ENCODE assay signal across 20 cellular contexts in genomic region chr14:77791225-77791600, GRCh38. TPM values are rescaled to one million over a fixed set of nuclear protein-coding genes. Genes with fewer than 3 reads are reported as not detected.
DNase-seq lines count a peak whose midpoint lies in the region; ATAC-seq and TF ChIP-seq lines count a peak whose summit lies in the region.
"Had no signal": no experiment of that assay in that cellular context is flagged by ENCODE, and none has a peak within 500 bp of the region (broad histone marks: within the 10 kb centered on the region; RNA-seq: fewer than 3 reads in every experiment).

No MANE protein-coding gene starts in this region.

- no peaks in the 10 kb centered on the region for H3K36me3 ChIP-seq in breast epithelium
- H3K36me3 ChIP-seq in lung (ENCODE audit: control insufficient read depth in 2 of 2, insufficient read depth in 2 of 2, low read length in 2 of 2): no peaks in the 10 kb centered on the region

- intact Hi-C loops in MCF 10A (cut with micrococcal nuclease) (loop anchor here (10.0 kb wide), 1 partner anchor 126 kb away; no protein-coding TSS in a partner anchor), breast epithelium (cut with DNase I; ENCODE audit: low total_unique reads) (no loop called here)

- H3K36me3 Mint-ChIP-seq in MCF 10A (ENCODE audit: insufficient read depth, unreplicated experiment) (no peaks in the 10 kb centered on the region), nephron progenitor cell (ENCODE audit: low read depth) (no peaks in the 10 kb centered on the region)
- H3K36me3 Mint-ChIP-seq: CD8-positive, alpha-beta memory T cell had no signal

- no peak overlapping the region for H3K4me3 ChIP-seq in breast epithelium
- no peak overlapping the region for H3K4me3 ChIP-seq in lung
- H3K4me3 ChIP-seq: SK-N-MC had no signal

- DNase-seq in MCF 10A (ENCODE audit: unreplicated experiment): peak; percentile 54
- DNase-seq in breast epithelium (ENCODE audit: low spot score in 2 of 2): no peak
- DNase-seq in SW480 (ENCODE audit: low spot score): peak; percentile 27
- peak; percentile 31 for DNase-seq in lung (ENCODE audit: low spot score)
- DNase-seq in nephron progenitor cell: no peak
- DNase-seq in T-helper 9 cell: no peak
- DNase-seq: CD8-positive, alpha-beta memory T cell; DMS79; H7; HFFc6; NCI-H2081 treated with DMSO at 0.1 percent for 48 hours; SHP77 treated with DMSO at 0.1 percent for 48 hours; SW 1271 had no signal

- H3K4me1 ChIP-seq in breast epithelium (no peaks in the 10 kb centered on the region), lung (ENCODE audit: control insufficient read depth in 2 of 2, insufficient read depth in 2 of 2, low read length in 2 of 2) (no peaks in the 10 kb centered on the region)

- CTCF ChIA-PET in MCF 10A (lab: Yijun Ruan, JAX): interaction anchor here (1.5 to 1.7 kb wide), 2 partner anchors 8 to 10 kb away, joined by 3 to 6 read pairs; partner anchors contain the start of gene ADCK1

- no peak overlapping the region for H3K27ac Mint-ChIP-seq in MCF 10A (ENCODE audit: low read depth, unreplicated experiment)
- no peak overlapping the region for H3K27ac Mint-ChIP-seq in nephron progenitor cell
- H3K27ac Mint-ChIP-seq: HFFc6 had no signal

- TF ChIP-seq CTCF in MCF 10A (IDR thresholded peaks at IDR 0.05; ENCODE audit: unreplicated experiment): no peak
- no peak for TF ChIP-seq CTCF in breast epithelium (IDR thresholded peaks at IDR 0.05)
- no peak for TF ChIP-seq CTCF in lung (IDR thresholded peaks at IDR 0.05; ENCODE audit: control extremely low read depth, extremely low read depth)
- no peak for TF ChIP-seq CTCF in nephron progenitor cell (IDR thresholded peaks at IDR 0.05)

- no peak overlapping the region for H3K4me3 Mint-ChIP-seq in MCF 10A (ENCODE audit: unreplicated experiment)
- no peak overlapping the region for H3K4me3 Mint-ChIP-seq in nephron progenitor cell
- H3K4me3 Mint-ChIP-seq: CD8-positive, alpha-beta memory T cell; HFFc6 had no signal

- no peak overlapping the region for H3K27ac ChIP-seq in breast epithelium
- H3K27ac ChIP-seq in lung (ENCODE audit: low read depth in 1 of 2, low read length in 1 of 2): no peak overlapping the region
- H3K27ac ChIP-seq: C4-2B, HL-60, KMS-11, RWPE1, SK-N-MC had no signal

- no peaks in the 10 kb centered on the region for H3K9me3 ChIP-seq in breast epithelium
- no peaks in the 10 kb centered on the region for H3K9me3 ChIP-seq in lung (ENCODE audit: control insufficient read depth in 2 of 2, insufficient read depth in 1 of 2, low read length in 1 of 2)

- no peaks in the 10 kb centered on the region for H3K9me3 Mint-ChIP-seq in MCF 10A (ENCODE audit: unreplicated experiment)
- peaks cover 3% of the 10 kb centered on the region for H3K9me3 Mint-ChIP-seq in nephron progenitor cell
- H3K9me3 Mint-ChIP-seq: CD8-positive, alpha-beta memory T cell; HFFc6 had no signal

- TF ChIP-seq POLR2A in breast epithelium (IDR thresholded peaks at IDR 0.05): no peak

- H3K27me3 ChIP-seq in breast epithelium (no peaks in the 10 kb centered on the region), lung (ENCODE audit: control insufficient read depth, insufficient read depth) (no peaks in the 10 kb centered on the region)

- H3K27me3 Mint-ChIP-seq in MCF 10A (ENCODE audit: insufficient read depth, unreplicated experiment) (no peaks in the 10 kb centered on the region), nephron progenitor cell (ENCODE audit: low read depth, poor library complexity) (peaks cover 28% of the 10 kb centered on the region)

- POLR2A ChIA-PET in MCF 10A (lab: Yijun Ruan, JAX): interaction anchor here (0.6 to 1.9 kb wide), 3 partner anchors 17 to 30 kb away, joined by 3 to 9 read pairs (median 3); partner anchors contain the start of gene SNW1

- H3K4me1 Mint-ChIP-seq in MCF 10A (ENCODE audit: insufficient read depth, unreplicated experiment) (peaks cover 20% of the 10 kb centered on the region), nephron progenitor cell (no peaks in the 10 kb centered on the region)
- H3K4me1 Mint-ChIP-seq: CD8-positive, alpha-beta memory T cell had no signal

- ATAC-seq in lung (ENCODE audit: insufficient read depth, low FRiP score) (no peak), HG02884 (IDR thresholded peaks at IDR 0.05; ENCODE audit: unreplicated experiment) (no peak), GM18858 (IDR thresholded peaks at IDR 0.05; ENCODE audit: unreplicated experiment) (no peak)

- BruUV-seq in MCF 10A (replicated peaks; lab: Mats Ljungman, UMichigan): no TSS peak

- 46 to 58% methylated on average over 1 of the region's 1 CpG for WGBS in lung, 2 donors

RNA-seq across cellular contexts. Expression of gene ADCK1, which starts 8.7 kb away (rescaled TPM):
- total RNA-seq in MCF 10A (2022) (7.0 and 7.8 TPM in 2 replicates), breast epithelium (1 to 10 TPM; 4.6 to 8.3 (median 4.9) TPM), lung (1 to 10 TPM; 7.3 to 8.8 TPM)
- 1 to 10 TPM; 5.7 to 6.6 TPM for polyA plus RNA-seq in lung

RNA-seq across cellular contexts. Expression of gene SNW1, which starts 30.3 kb away (rescaled TPM):
- total RNA-seq in MCF 10A (2022): 113 and 122 TPM in 2 replicates
- total RNA-seq in breast epithelium: 10 to 100 TPM; 48.3 to 58.2 (median 54.4) TPM
- 10 to 100 TPM; 54.6 to 86.3 TPM for total RNA-seq in lung
- 10 to 100 TPM; 23.9 to 41.1 TPM for polyA plus RNA-seq in lung

Comparison
In these comparisons a context has a peak if more than half of its experiments do, and no peak if none do; other contexts are left out.
1. DNase-seq: peak in MCF 10A (single experiment), SW480 (single experiment) and lung (single experiment); none in breast epithelium (0 of 2), nephron progenitor cell (single experiment) and T-helper 9 cell (single experiment).